ENCODE assay signal across 8 cellular contexts in the genomic region with DNA sequence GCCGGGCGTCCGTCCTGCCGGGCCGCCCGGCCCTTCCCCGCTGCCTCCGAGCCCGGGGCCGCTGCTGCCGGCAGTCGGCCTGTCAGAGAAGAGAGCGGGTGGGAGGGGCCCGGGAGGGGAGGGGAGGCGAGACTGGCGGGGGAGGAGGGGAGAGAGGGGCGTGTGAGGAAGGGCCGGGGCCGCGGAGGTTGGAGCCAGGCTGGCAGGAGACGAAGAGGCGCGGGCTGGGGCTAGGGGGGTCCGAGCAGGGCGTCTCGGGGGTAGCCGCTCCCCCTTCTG. TPM values are rescaled to one million over a fixed set of nuclear protein-coding genes. Genes with fewer than 3 reads are reported as not detected.
A peak's percentile ranks its signal among the peaks of the same experiment; 100 is the strongest.
DNase-seq lines count a peak whose midpoint lies in the region; ATAC-seq and TF ChIP-seq lines count a peak whose summit lies in the region.

No MANE protein-coding gene starts in this region.

- under 1% methylated on average over 25 of the region's 27 CpGs for WGBS in urinary bladder

- no peaks in the 10 kb centered on the region for H3K9me3 ChIP-seq in Peyer's patch
- H3K9me3 ChIP-seq in mucosa of descending colon = no peaks in the 10 kb centered on the region

- H3K27me3 ChIP-seq in Peyer's patch = no peaks in the 10 kb centered on the region

- intact Hi-C loops in mucosa of descending colon (cut with DNase I, micrococcal nuclease) = loop anchor here in 1 of 2 donors (2.0 kb wide), 1 partner anchor 74 kb away; a partner anchor contains a TSS

- H3K36me3 ChIP-seq in Peyer's patch = no peaks in the 10 kb centered on the region
- H3K36me3 ChIP-seq in mucosa of descending colon (ENCODE audit: low read depth) = no peaks in the 10 kb centered on the region
- H3K36me3 ChIP-seq in urinary bladder (ENCODE audit: insufficient read depth) = no peaks in the 10 kb centered on the region

- DNase-seq in stimulated activated CD4-positive, alpha-beta T cell treated with anti-CD3 and anti-CD28 coated beads, Interleukin-1b, Interleukin-23, amount 100 ng/mL, for 24 hours (ENCODE audit: low read depth in 4 of 4, low spot score in 1 of 4) = peak in 3 of 4 experiments; percentile 64 to 76 (median 67)
- DNase-seq in stimulated activated CD4-positive, alpha-beta T cell treated with anti-CD3 and anti-CD28 coated beads, Interleukin-2, amount 100 ng/mL, for 48 hours = no peak
- DNase-seq in Peyer's patch = peak in 1 of 3 donors; percentile 84
- no peak for DNase-seq in mucosa of descending colon

- TF ChIP-seq CTCF in Peyer's patch (IDR thresholded peaks at IDR 0.05) = no peak
- TF ChIP-seq CTCF in mucosa of descending colon (IDR thresholded peaks at IDR 0.05) = no peak

- peak; percentile 17 for ATAC-seq in HG02884 (IDR thresholded peaks at IDR 0.05; ENCODE audit: unreplicated experiment)
- peak; percentile 72 for ATAC-seq in mucosa of descending colon
- ATAC-seq in GM18858 (IDR thresholded peaks at IDR 0.05; ENCODE audit: unreplicated experiment) = no peak

- H3K4me1 ChIP-seq in Peyer's patch (peaks cover 0 to 30% (median 4%) of the 10 kb centered on the region in 4 donors), mucosa of descending colon (ENCODE audit: low read depth) (peaks cover 14% of the 10 kb centered on the region), urinary bladder (ENCODE audit: insufficient read depth) (no peaks in the 10 kb centered on the region)

- H3K27ac ChIP-seq in Peyer's patch = peak overlapping the region; percentile 95 to 100 (median 98)
- peak overlapping the region; percentile 96 for H3K27ac ChIP-seq in cingulate gyrus (ENCODE audit: low read depth, low read length)
- H3K27ac ChIP-seq in urinary bladder (ENCODE audit: low read depth) = peak overlapping the region; percentile 91

- peak in 1 of 2 donors; percentile 8 for TF ChIP-seq POLR2A in Peyer's patch (IDR thresholded peaks at IDR 0.05)

- peak overlapping the region; percentile 91 to 100 (median 99) for H3K4me3 ChIP-seq in Peyer's patch
- peak overlapping the region; percentile 100 for H3K4me3 ChIP-seq in mucosa of descending colon
- H3K4me3 ChIP-seq in urinary bladder (ENCODE audit: low read depth, low read length) = peak overlapping the region; percentile 100

RNA-seq across cellular contexts. Expression of a gene that starts 0.6 kb away (rescaled TPM):
- total RNA-seq in Peyer's patch (10 to 100 TPM; 27.8 to 75.9 (median 34.1) TPM), mucosa of descending colon (10 to 100 TPM; 16.2 to 59.3 (median 27.0) TPM), urinary bladder (56.4 TPM)
- polyA plus RNA-seq in urinary bladder = 12.6 TPM

Comparison
In these comparisons a context has a peak if more than half of its experiments do, and no peak if none do; other contexts are left out.
1. DNase-seq: peak in stimulated activated CD4-positive, alpha-beta T cell treated with anti-CD3 and anti-CD28 coated beads, Interleukin-1b, Interleukin-23, amount 100 ng/mL, for 24 hours (3 of 4); none in stimulated activated CD4-positive, alpha-beta T cell treated with anti-CD3 and anti-CD28 coated beads, Interleukin-2, amount 100 ng/mL, for 48 hours (0 of 2) and mucosa of descending colon (0 of 3).
2. Peak in every context shown above with its lines, with median percentiles within 50 percentile points of each other: H3K27ac ChIP-seq and H3K4me3 ChIP-seq.